In genomic region chr3:105483476-105483875, GRCh38 we compare ENCODE assay signal across 21 cellular contexts.
"Had no signal": no experiment of that assay in that cellular context is flagged by ENCODE, and none has a peak within 500 bp of the region (broad histone marks: within the 10 kb centered on the region; RNA-seq: fewer than 3 reads in every experiment).

No MANE protein-coding gene starts in this region.

- ATAC-seq: gastrocnemius medialis, right lobe of liver had no signal

- DNase-seq: activated CD4-positive, alpha-beta memory T cell treated with anti-CD3 and anti-CD28 coated beads, Interleukin-2, amount 10 ng/mL, durations not matched to agents 7 days and 5 days; activated CD4-positive, alpha-beta T cell treated with anti-CD3 and anti-CD28 coated beads, Interleukin-2, amount 10 ng/mL, durations not matched to agents 24 days and 14 days; activated CD4-positive, CD25-positive, alpha-beta regulatory T cell treated with anti-CD3 and anti-CD28 coated beads, Interleukin-2, amount 50 U/mL, for 72 hours; activated CD8-positive, alpha-beta memory T cell treated with anti-CD3 and anti-CD28 coated beads, Interleukin-2, amount 50 U/mL, for 48 hours; activated gamma-delta T cell; activated naive CD4-positive, alpha-beta T cell treated with anti-CD3 and anti-CD28 coated beads, Interleukin-2, amount 10 ng/mL, durations not matched to agents 7 days and 5 days; activated naive CD8-positive, alpha-beta T cell treated with anti-CD3 and anti-CD28 coated beads, Interleukin-2, amount 10 ng/mL, durations not matched to agents 7 days and 5 days; activated T-cell treated with anti-CD3 and anti-CD28 coated beads, Interleukin-2, amount 50 U/mL, for 24 hours; amniotic stem cell; dermis blood vessel endothelial cell; effector CD4-positive, alpha-beta T cell; gastrocnemius medialis; glutamatergic neuron; islet precursor cell; left ventricle myocardium inferior; right lobe of liver; stimulated activated CD4-positive, alpha-beta T cell treated with anti-CD3 and anti-CD28 coated beads, Interleukin-12 subunit alpha, Interleukin-12 subunit beta, amount 100 ng/mL, for 4 hours; stimulated activated CD4-positive, alpha-beta T cell treated with anti-CD3 and anti-CD28 coated beads, Interleukin-4, amount 100 ng/mL, for 1 hour; substantia nigra; T-helper 9 cell; uterus had no signal
